8 cellular contexts compared by ENCODE assay signal in genomic region chr12:131104464-131105350, GRCh38.
A peak's percentile ranks its signal among the peaks of the same experiment; 100 is the strongest.
DNase-seq lines count a peak whose midpoint lies in the region; ATAC-seq and TF ChIP-seq lines count a peak whose summit lies in the region.

No MANE protein-coding gene starts in this region.

- peak overlapping the region; percentile 38 for H3K4me2 ChIP-seq in HCT116 (ENCODE audit: low read length)

- H3K36me3 ChIP-seq in HCT116 (ENCODE audit: control insufficient read depth in 1 of 2, insufficient read depth in 2 of 2, low read length in 2 of 2) (no peaks in the 10 kb centered on the region), ascending aorta (no peaks in the 10 kb centered on the region)

- H3K79me2 ChIP-seq in HCT116 (ENCODE audit: insufficient read depth, low read length), result no peaks in the 10 kb centered on the region

- H3K27ac ChIP-seq in HCT116 (ENCODE audit: low read depth, low read length) (no peak overlapping the region), ascending aorta (no peak overlapping the region)

- H3K9ac ChIP-seq in HCT116 (ENCODE audit: low read length), result no peak overlapping the region

- no peaks in the 10 kb centered on the region for H3K9me3 ChIP-seq in HCT116 (ENCODE audit: control insufficient read depth in 1 of 2, insufficient read depth in 1 of 2, low read depth in 1 of 2, low read length in 2 of 2)
- no peaks in the 10 kb centered on the region for H3K9me3 ChIP-seq in ascending aorta

- CTCF ChIA-PET in HCT116 (lab: Charles Lee), result interaction anchor here (0.6 to 4.0 kb wide), 8 partner anchors 8 to 726 kb away, joined by 3 to 43 read pairs (median 10); no protein-coding TSS in a partner anchor

- no peaks in the 10 kb centered on the region for H4K20me1 ChIP-seq in HCT116 (ENCODE audit: insufficient read depth)

- H2AFZ ChIP-seq in HCT116 (ENCODE audit: low read depth, low read length, poor library complexity, severe bottlenecking), result peak overlapping the region; percentile 47

- RAD21 ChIA-PET in HCT116 (lab: Charles Lee; ENCODE audit: low non-redundant PET in 1 of 2, low total read pairs in 2 of 2, uncharacterized antibody in 2 of 2, unreplicated experiment in 2 of 2), result interaction anchor here (0.6 to 1.8 kb wide), 7 partner anchors 10 to 825 kb away, joined by 3 to 8 read pairs (median 5); no protein-coding TSS in a partner anchor

- H3K27me3 ChIP-seq in HCT116 (ENCODE audit: insufficient read depth, low read length) (no peaks in the 10 kb centered on the region; the same call in 1 of the 2 replicates), ascending aorta (no peaks in the 10 kb centered on the region)

- TF ChIP-seq RAD21 in HCT116 (IDR thresholded peaks at IDR 0.05; ENCODE audit: low read depth), result peak; percentile 95

- no peak for TF ChIP-seq POLR2A in HCT116 (IDR thresholded peaks at IDR 0.05; ENCODE audit: borderline replicate concordance, extremely low read depth, insufficient read depth, insufficient read length)
- TF ChIP-seq POLR2A in NB4 (IDR thresholded peaks at IDR 0.05; ENCODE audit: extremely low read depth, insufficient read length), result no peak

- no TSS peak for BruUV-seq in HCT116 (replicated peaks; lab: Mats Ljungman, UMichigan)

- peak; percentile 13 for DNase-seq in GM04504 (ENCODE audit: low read depth)
- peak; percentile 64 for DNase-seq in HCT116 (ENCODE audit: low read depth, low spot score)
- DNase-seq in NB4 (ENCODE audit: low read depth), result peak; percentile 84
- peak; percentile 35 for DNase-seq in T-helper 22 cell (ENCODE audit: low read depth)
- DNase-seq in ascending aorta (ENCODE audit: low spot score in 2 of 2), result peak in 1 of 2 donors; percentile 74
- peak; percentile 68 to 72 for DNase-seq in hippocampal formation (lab: John Stamatoyannopoulos, UW)
- peak; percentile 10 for DNase-seq in smooth muscle cell of the brain vasculature (ENCODE audit: low read depth, low spot score)
- no peak for DNase-seq in T1000 (lab: John Stamatoyannopoulos, UW)

- POLR2A ChIA-PET in HCT116 (lab: Charles Lee), result no interaction called here

- no peaks in the 10 kb centered on the region for H3K9me2 ChIP-seq in HCT116 (ENCODE audit: insufficient read depth)

- ATAC-seq in HCT116, result peak; percentile 99

- TF ChIP-seq CTCF in HCT116 (IDR thresholded peaks at IDR 0.05 in 2 of 3, conservative IDR thresholded peaks at IDR 0.05 in 1 of 3; ENCODE audit: borderline replicate concordance in 1 of 3, insufficient read depth in 1 of 3, low read depth in 2 of 3, low read length in 2 of 3) (peak; percentile 89 to 96 (median 95)), NB4 (IDR thresholded peaks at IDR 0.05; ENCODE audit: low read depth, low read length) (peak; percentile 99), ascending aorta (IDR thresholded peaks at IDR 0.05) (peak; percentile 55 to 73 (median 64))

- H3K4me1 ChIP-seq in HCT116 (ENCODE audit: control insufficient read depth in 1 of 2, insufficient read depth in 2 of 2, low read length in 2 of 2), result 0 out of 4 replicates have a peak, but pooled peaks cover 0 to 5% of the 10 kb centered on the region in 2 experiments
- H3K4me1 ChIP-seq in ascending aorta, result no peaks in the 10 kb centered on the region

- intact Hi-C loops in HCT116 (cut with micrococcal nuclease) (loop anchor here (1.0 to 5.0 kb wide), 4 partner anchors 28 to 724 kb away; partner anchors contain the start of gene MMP17), ascending aorta (cut with DNase I) (no loop called here)

- H3K4me3 ChIP-seq in HCT116 (replicated peaks in 1 of 2; ENCODE audit: low read depth in 1 of 2, low read length in 2 of 2) (no peak overlapping the region), NB4 (ENCODE audit: low read depth, low read length) (no peak overlapping the region), ascending aorta (no peak overlapping the region)

TF ChIP-seq in HCT116, 20 proteins besides CTCF, POLR2A, EP300 and RAD21:
- TF ChIP-seq EZH2phosphoT487 (IDR thresholded peaks at IDR 0.05; ENCODE audit: borderline replicate concordance), result no peak
- TF ChIP-seq CEBPB (IDR thresholded peaks at IDR 0.05; ENCODE audit: low read depth), result no peak
- no peak for TF ChIP-seq YY1 (IDR thresholded peaks at IDR 0.05; ENCODE audit: extremely low read depth, insufficient replicate concordance, low read depth, low read length)
- no peak for TF ChIP-seq CBX3 (IDR thresholded peaks at IDR 0.05; ENCODE audit: low read depth)
- TF ChIP-seq TCF7L2 (IDR thresholded peaks at IDR 0.05; ENCODE audit: borderline replicate concordance, extremely low read depth, insufficient read depth, insufficient read length), result no peak
- no peak for TF ChIP-seq FOSL1 (IDR thresholded peaks at IDR 0.05; ENCODE audit: low read depth)
- no peak for TF ChIP-seq ELF1 (IDR thresholded peaks at IDR 0.05; ENCODE audit: borderline replicate concordance, low read depth)
- TF ChIP-seq SRF (IDR thresholded peaks at IDR 0.05; ENCODE audit: low read depth), result no peak
- no peak for TF ChIP-seq POLR2AphosphoS5 (IDR thresholded peaks at IDR 0.05; ENCODE audit: low read depth, low read length)
- TF ChIP-seq ZNF274 (IDR thresholded peaks at IDR 0.05; ENCODE audit: low read depth, low read length), result no peak
- TF ChIP-seq SIN3A (IDR thresholded peaks at IDR 0.05; ENCODE audit: low read depth), result no peak
- TF ChIP-seq ZBTB33 (IDR thresholded peaks at IDR 0.05; ENCODE audit: extremely low read depth, insufficient replicate concordance, low read length), result no peak
- no peak for TF ChIP-seq ZFX (IDR thresholded peaks at IDR 0.05)
- no peak for TF ChIP-seq ATF3 (IDR thresholded peaks at IDR 0.05)
- TF ChIP-seq JUND (IDR thresholded peaks at IDR 0.05), result no peak
- TF ChIP-seq REST (IDR thresholded peaks at IDR 0.05; ENCODE audit: low read depth), result no peak
- no peak for TF ChIP-seq MAX (IDR thresholded peaks at IDR 0.05)
TF ChIP-seq in HCT116: peak in this region for 0.
